In genomic region chr5:132420706-132421272, GRCh38 we compare ENCODE assay signal across 8 cellular contexts. TPM values are rescaled to one million over a fixed set of nuclear protein-coding genes. Genes with fewer than 3 reads are reported as not detected.
A peak's percentile ranks its signal among the peaks of the same experiment; 100 is the strongest.
DNase-seq lines count a peak whose midpoint lies in the region; ATAC-seq and TF ChIP-seq lines count a peak whose summit lies in the region.

No MANE protein-coding gene starts in this region.

- WGBS in thymus = 7% methylated on average over 7 of the region's 7 CpGs

- H3K27ac ChIP-seq in Peyer's patch (peak overlapping the region; percentile 84 to 92 (median 88)), fibroblast of lung (ENCODE audit: insufficient read depth, low read length) (peak overlapping the region; percentile 35), thymus (ENCODE audit: low read depth) (peak overlapping the region; percentile 81)

- no peak for TF ChIP-seq POLR2A in Peyer's patch (IDR thresholded peaks at IDR 0.05)

- H3K79me2 ChIP-seq in fibroblast of lung (ENCODE audit: control insufficient read depth, insufficient read depth, low read length) = peaks cover 27% of the 10 kb centered on the region

- H2AFZ ChIP-seq in fibroblast of lung (ENCODE audit: low read length) = no peak overlapping the region

- H3K4me3 ChIP-seq in GM12875 (ENCODE audit: low read depth, low read length) (peak overlapping the region; percentile 13), Peyer's patch (peak overlapping the region in 1 of 4 donors; percentile 12), fibroblast of lung (replicated peaks in 1 of 4; ENCODE audit: control extremely low read depth in 1 of 4, insufficient read depth in 1 of 4, low read depth in 3 of 4, low read length in 4 of 4) (no peak overlapping the region), thymus (ENCODE audit: low read length) (no peak overlapping the region)

- H3K27me3 ChIP-seq in Peyer's patch = no peaks in the 10 kb centered on the region
- no peaks in the 10 kb centered on the region for H3K27me3 ChIP-seq in fibroblast of lung (ENCODE audit: control insufficient read depth, insufficient read depth, low read length)
- no peaks in the 10 kb centered on the region for H3K27me3 ChIP-seq in thymus (ENCODE audit: control insufficient read depth, insufficient read depth)

- H3K36me3 ChIP-seq in Peyer's patch (peaks cover 0 to 6% (median 0%) of the 10 kb centered on the region in 3 donors), fibroblast of lung (ENCODE audit: control insufficient read depth, insufficient read depth, low read length) (no peaks in the 10 kb centered on the region), thymus (ENCODE audit: control insufficient read depth, insufficient read depth) (no peaks in the 10 kb centered on the region)

- peak; percentile 25 for ATAC-seq in GM21717 (IDR thresholded peaks at IDR 0.05; ENCODE audit: unreplicated experiment)
- no peak for ATAC-seq in HG03039 (IDR thresholded peaks at IDR 0.05; ENCODE audit: unreplicated experiment)

- H3K4me2 ChIP-seq in fibroblast of lung (ENCODE audit: extremely low read depth, insufficient read depth, low read length) = peak overlapping the region; percentile 4

- peaks cover 17 to 89% (median 58%) of the 10 kb centered on the region in 4 donors for H3K4me1 ChIP-seq in Peyer's patch
- H3K4me1 ChIP-seq in fibroblast of lung (ENCODE audit: control insufficient read depth, extremely low read depth, insufficient read depth, low read length) = peaks cover 49% of the 10 kb centered on the region
- peaks cover 41% of the 10 kb centered on the region for H3K4me1 ChIP-seq in thymus (ENCODE audit: control insufficient read depth, insufficient read depth, low read length)

- no peaks in the 10 kb centered on the region for H4K20me1 ChIP-seq in fibroblast of lung (ENCODE audit: control insufficient read depth, extremely low read depth, insufficient read depth, low read length)

- H3K9me3 ChIP-seq in Peyer's patch (no peaks in the 10 kb centered on the region), fibroblast of lung (ENCODE audit: control insufficient read depth, insufficient read depth, low read depth, low read length) (no peaks in the 10 kb centered on the region), thymus (ENCODE audit: control insufficient read depth) (no peaks in the 10 kb centered on the region)

- H3K9ac ChIP-seq in fibroblast of lung (ENCODE audit: insufficient read depth, low read length) = no peak overlapping the region

- TF ChIP-seq CTCF in GM12875 (IDR thresholded peaks at IDR 0.05; ENCODE audit: borderline replicate concordance, insufficient read depth, low read depth, low read length) (no peak), Peyer's patch (IDR thresholded peaks at IDR 0.05) (no peak), fibroblast of lung (conservative IDR thresholded peaks at IDR 0.05 in 1 of 2, IDR thresholded peaks at IDR 0.05 in 1 of 2; ENCODE audit: low read depth in 1 of 2, low read length in 2 of 2) (no peak)

- peak in 2 of 3 donors; percentile 78 to 82 for DNase-seq in Peyer's patch
- no peak for DNase-seq in fibroblast of lung (ENCODE audit: low read depth in 2 of 2)
- no peak for DNase-seq in hippocampal formation (lab: John Stamatoyannopoulos, UW)
- DNase-seq in HK-2 (ENCODE audit: unreplicated experiment) = no peak

RNA-seq across cellular contexts. Expression of gene SLC22A5, which starts 51.3 kb away (rescaled TPM):
- total RNA-seq in Peyer's patch (100 to 1,000 TPM in 2 of 4 donors, 10 to 100 TPM in 2; 25.6 to 152 (median 110) TPM), fibroblast of lung (7.7 and 8.8 TPM in 2 replicates)
- polyA plus RNA-seq in fibroblast of lung (3.4 and 8.2 TPM in 2 replicates), thymus (25.4 TPM)
- 2.1 and 3.3 TPM in 2 replicates for polyA plus RNA-seq in fibroblast of lung (2012)
- 35.8 and 42.9 TPM in 2 replicates for polyA minus RNA-seq in fibroblast of lung (ENCODE audit: low replicate concordance)

Comparison
In these comparisons a context has a peak if more than half of its experiments do, and no peak if none do; other contexts are left out.
1. DNase-seq: peak in Peyer's patch (2 of 3); none in fibroblast of lung (0 of 2), hippocampal formation (0 of 2) and HK-2 (single experiment).
2. H3K27ac ChIP-seq: peak in every context shown above with its lines; median percentile 88 in Peyer's patch; 81 in thymus; 35 in fibroblast of lung.